8 cellular contexts compared by ENCODE assay signal in the genomic region with DNA sequence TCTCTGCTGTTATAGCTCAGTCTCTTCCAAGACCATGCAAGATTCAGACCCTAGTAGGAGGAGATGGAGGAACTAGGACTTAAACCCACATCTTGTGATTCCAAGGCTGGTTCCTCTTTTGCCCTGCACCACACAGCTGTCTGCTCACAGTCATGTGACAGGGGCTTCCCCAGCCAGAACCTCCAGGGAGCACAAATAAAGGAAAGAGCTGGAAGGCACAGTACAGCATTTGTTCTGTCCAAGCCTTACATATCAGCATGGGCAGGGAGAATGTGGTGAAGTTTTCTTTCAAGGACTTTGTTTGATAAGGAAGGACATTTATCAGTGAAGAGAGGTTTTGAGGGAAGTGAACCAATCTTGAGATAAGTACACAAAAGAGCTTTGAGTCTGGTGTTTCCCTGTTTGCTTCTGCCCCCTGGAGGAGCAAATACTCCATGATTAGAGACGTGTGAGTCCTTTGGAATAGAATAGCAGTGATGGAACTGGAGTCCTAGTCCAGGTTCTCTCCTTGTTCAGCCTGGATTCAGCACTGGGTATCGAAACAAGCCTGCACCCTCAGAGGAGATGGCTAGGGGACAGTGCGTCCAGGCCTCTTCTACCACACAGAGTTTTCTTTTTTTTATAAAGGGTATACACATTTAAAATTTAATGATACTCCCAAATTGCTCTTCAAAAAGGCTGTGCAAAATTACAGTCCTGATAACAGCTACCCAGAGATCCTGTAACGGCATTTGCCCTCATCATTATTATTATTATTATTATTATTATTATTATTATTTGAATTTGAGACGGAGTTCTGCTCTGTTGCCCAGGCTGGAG. TPM values are rescaled to one million over a fixed set of nuclear protein-coding genes. Genes with fewer than 3 reads are reported as not detected.
A peak's percentile ranks its signal among the peaks of the same experiment; 100 is the strongest.
DNase-seq lines count a peak whose midpoint lies in the region; ATAC-seq and TF ChIP-seq lines count a peak whose summit lies in the region.

No MANE protein-coding gene starts in this region.

- DNase-seq in AG08396 (ENCODE audit: low spot score) (peak; percentile 74), NB4 (ENCODE audit: low read depth) (peak; percentile 95), T-cell (peak in 33 of 34 experiments; percentile 25 to 71 (median 58)), kidney epithelial cell (ENCODE audit: low read depth) (peak; percentile 48)
- DNase-seq in central memory CD4-positive, alpha-beta T cell: peak; percentile 62
- DNase-seq in stimulated activated CD4-positive, alpha-beta T cell treated with anti-CD3 and anti-CD28 coated beads, TNF-alpha, amount 100 ng/mL, for 4 hours (ENCODE audit: low read depth in 3 of 3): peak in 2 of 3 experiments; percentile 27 to 35

- no peaks in the 10 kb centered on the region for H3K36me3 ChIP-seq in kidney epithelial cell (ENCODE audit: control insufficient read depth, insufficient read depth, low read length)

- H3K4me3 Mint-ChIP-seq in T-cell: no peak overlapping the region

- peak; percentile 97 for ATAC-seq in HG02759 (IDR thresholded peaks at IDR 0.05; ENCODE audit: unreplicated experiment)
- ATAC-seq in T-cell (replicated peaks in 1 of 4): peak; percentile 84 to 95 (median 86)

- CTCF ChIA-PET in T-cell (lab: Charles Lee): interaction anchor here (0.6 to 3.8 kb wide), 34 partner anchors 10 to 446 kb away, joined by 3 to 58 read pairs (median 4); partner anchors contain the start of genes ORC2 (in 2 of the 2), CASP10 (in 1 of the 2) and CFLAR (in 1 of the 2)

- H3K9me3 Mint-ChIP-seq in T-cell: no peaks in the 10 kb centered on the region

- H3K36me3 Mint-ChIP-seq in T-cell: peaks cover 50% of the 10 kb centered on the region

- no peak for TF ChIP-seq POLR2A in NB4 (IDR thresholded peaks at IDR 0.05; ENCODE audit: extremely low read depth, insufficient read length)

- no peaks in the 10 kb centered on the region for H3K27me3 Mint-ChIP-seq in T-cell

- peak; percentile 70 for TF ChIP-seq CTCF in GM12875 (IDR thresholded peaks at IDR 0.05; ENCODE audit: borderline replicate concordance, insufficient read depth, low read depth, low read length)
- TF ChIP-seq CTCF in NB4 (IDR thresholded peaks at IDR 0.05; ENCODE audit: low read depth, low read length): peak; percentile 75
- peak; percentile 69 for TF ChIP-seq CTCF in kidney epithelial cell (IDR thresholded peaks at IDR 0.05; ENCODE audit: insufficient read depth, low read length, poor library complexity, severe bottlenecking)

- peaks cover 17 to 30% (median 18%) of the 10 kb centered on the region in 3 donors for H3K4me1 Mint-ChIP-seq in T-cell

- peak overlapping the region; percentile 85 to 88 for H3K27ac Mint-ChIP-seq in T-cell

- H3K27me3 ChIP-seq in kidney epithelial cell (ENCODE audit: control insufficient read depth, insufficient read depth, low read length): no peaks in the 10 kb centered on the region

- POLR2A ChIA-PET in T-cell (lab: Charles Lee): interaction anchor here (0.5 to 1.6 kb wide), 4 partner anchors 24 to 43 kb away, joined by 3 to 8 read pairs (median 4); partner anchors contain the start of gene CFLAR (in 1 of the 2)

- H3K4me3 ChIP-seq in GM12875 (ENCODE audit: low read depth, low read length) (no peak overlapping the region), NB4 (ENCODE audit: low read depth, low read length) (no peak overlapping the region), kidney epithelial cell (ENCODE audit: low read depth, low read length) (no peak overlapping the region)

RNA-seq across cellular contexts. Expression of gene CASP10, which starts 24.6 kb away (rescaled TPM):
- 10 to 100 TPM; 23.3 to 46.4 (median 29.2) TPM for total RNA-seq in T-cell
- total RNA-seq in kidney epithelial cell: 1.5 and 2.5 TPM in 2 replicates

RNA-seq across cellular contexts. Expression of gene CFLAR, which starts 42.4 kb away (rescaled TPM):
- total RNA-seq in T-cell (100 to 1,000 TPM; 188 to 217 (median 208) TPM), kidney epithelial cell (98.4 and 99.7 TPM in 2 replicates)

Comparison
In these comparisons a context has a peak if more than half of its experiments do, and no peak if none do; other contexts are left out.
1. DNase-seq: peak in every context shown above with its lines; median percentile 95 in NB4; 74 in AG08396; 62 in central memory CD4-positive, alpha-beta T cell; 58 in T-cell; 48 in kidney epithelial cell; 31 in stimulated activated CD4-positive, alpha-beta T cell treated with anti-CD3 and anti-CD28 coated beads, TNF-alpha, amount 100 ng/mL, for 4 hours.